23 cellular contexts compared by ENCODE assay signal in genomic region chr6:140653985-140654384, GRCh38.
"Had no signal": no experiment of that assay in that cellular context is flagged by ENCODE, and none has a peak within 500 bp of the region (broad histone marks: within the 10 kb centered on the region; RNA-seq: fewer than 3 reads in every experiment).

No MANE protein-coding gene starts in this region.

- H3K27me3 Mint-ChIP-seq: activated naive CD8-positive, alpha-beta T cell treated with anti-CD3 and anti-CD28 coated beads, Interleukin-2, amount 50 U/mL, for 24 hours; central memory CD8-positive, alpha-beta T cell had no signal

- DNase-seq: activated CD4-positive, alpha-beta memory T cell treated with anti-CD3 and anti-CD28 coated beads for 36 hours; activated CD4-positive, alpha-beta T cell treated with anti-CD3 and anti-CD28 coated beads, Interleukin-2, amount 10 ng/mL, durations not matched to agents 7 days and 5 days; activated CD4-positive, CD25-positive, alpha-beta regulatory T cell; activated CD8-positive, alpha-beta memory T cell treated with anti-CD3 and anti-CD28 coated beads for 24 hours; activated effector memory CD4-positive, alpha-beta T cell treated with anti-CD3 and anti-CD28 coated beads, Interleukin-2, amount 50 U/mL, for 16 hours; activated naive CD4-positive, alpha-beta T cell treated with Interleukin-2 at 50 U/mL for 16 hours; activated naive CD8-positive, alpha-beta T cell treated with anti-CD3 and anti-CD28 coated beads, Interleukin-2, amount 50 U/mL, for 24 hours; activated T-cell treated with anti-CD3 and anti-CD28 coated beads, Interleukin-2, amount 50 U/mL, for 4 hours; amniotic stem cell; body of pancreas; MM.1S; NCI-H1105; NCI-H1436; NCI-H1694 treated with DMSO at 0.1 percent for 48 hours; NCI-H2081; NCI-H2171; NCI-H2227 treated with DMSO at 0.1 percent for 48 hours; NCI-H510A; PC-3; SHP77 treated with DMSO at 0.1 percent for 48 hours; T-helper 1 cell had no signal

- H3K9me3 Mint-ChIP-seq: activated CD4-positive, alpha-beta memory T cell treated with anti-CD3 and anti-CD28 coated beads for 36 hours; activated CD4-positive, alpha-beta T cell treated with anti-CD3 and anti-CD28 coated beads, Interleukin-2, amount 10 ng/mL, durations not matched to agents 7 days and 5 days; activated naive CD4-positive, alpha-beta T cell treated with anti-CD3 and anti-CD28 coated beads, Interleukin-2, amount 50 U/mL, for 72 hours; activated naive CD8-positive, alpha-beta T cell treated with anti-CD3 and anti-CD28 coated beads, Interleukin-2, amount 50 U/mL, for 24 hours; activated T-cell treated with anti-CD3 and anti-CD28 coated beads, Interleukin-2, amount 50 U/mL, for 4 hours had no signal

- H3K27ac Mint-ChIP-seq: activated CD4-positive, alpha-beta memory T cell treated with anti-CD3 and anti-CD28 coated beads for 36 hours; activated CD4-positive, alpha-beta T cell treated with anti-CD3 and anti-CD28 coated beads, Interleukin-2, amount 10 ng/mL, durations not matched to agents 7 days and 5 days; activated naive CD4-positive, alpha-beta T cell treated with anti-CD3 and anti-CD28 coated beads, Interleukin-2, amount 50 U/mL, for 72 hours; activated naive CD8-positive, alpha-beta T cell treated with anti-CD3 and anti-CD28 coated beads, Interleukin-2, amount 50 U/mL, for 24 hours had no signal

- ATAC-seq: activated naive CD4-positive, alpha-beta T cell treated with anti-CD3 and anti-CD28 coated beads, Interleukin-2, amount 50 U/mL, for 72 hours; activated naive CD8-positive, alpha-beta T cell treated with anti-CD3 and anti-CD28 coated beads, Interleukin-2, amount 50 U/mL, for 24 hours; activated T-cell treated with anti-CD3 and anti-CD28 coated beads, Interleukin-2, amount 50 U/mL, for 4 hours; body of pancreas; PC-3 had no signal

- H3K36me3 Mint-ChIP-seq: activated CD4-positive, alpha-beta memory T cell treated with anti-CD3 and anti-CD28 coated beads for 36 hours; activated naive CD4-positive, alpha-beta T cell treated with anti-CD3 and anti-CD28 coated beads, Interleukin-2, amount 50 U/mL, for 72 hours had no signal

- H3K4me3 Mint-ChIP-seq: activated CD4-positive, alpha-beta memory T cell treated with anti-CD3 and anti-CD28 coated beads for 36 hours; activated CD4-positive, alpha-beta T cell treated with anti-CD3 and anti-CD28 coated beads, Interleukin-2, amount 10 ng/mL, durations not matched to agents 7 days and 5 days; activated naive CD8-positive, alpha-beta T cell treated with anti-CD3 and anti-CD28 coated beads, Interleukin-2, amount 50 U/mL, for 24 hours; activated T-cell treated with anti-CD3 and anti-CD28 coated beads, Interleukin-2, amount 50 U/mL, for 4 hours; central memory CD8-positive, alpha-beta T cell had no signal

- H3K4me1 Mint-ChIP-seq: activated CD4-positive, alpha-beta T cell treated with anti-CD3 and anti-CD28 coated beads, Interleukin-2, amount 10 ng/mL, durations not matched to agents 7 days and 5 days; activated naive CD8-positive, alpha-beta T cell treated with anti-CD3 and anti-CD28 coated beads, Interleukin-2, amount 50 U/mL, for 24 hours; central memory CD8-positive, alpha-beta T cell had no signal
